1 cellular context compared by ENCODE assay signal in the genomic region with DNA sequence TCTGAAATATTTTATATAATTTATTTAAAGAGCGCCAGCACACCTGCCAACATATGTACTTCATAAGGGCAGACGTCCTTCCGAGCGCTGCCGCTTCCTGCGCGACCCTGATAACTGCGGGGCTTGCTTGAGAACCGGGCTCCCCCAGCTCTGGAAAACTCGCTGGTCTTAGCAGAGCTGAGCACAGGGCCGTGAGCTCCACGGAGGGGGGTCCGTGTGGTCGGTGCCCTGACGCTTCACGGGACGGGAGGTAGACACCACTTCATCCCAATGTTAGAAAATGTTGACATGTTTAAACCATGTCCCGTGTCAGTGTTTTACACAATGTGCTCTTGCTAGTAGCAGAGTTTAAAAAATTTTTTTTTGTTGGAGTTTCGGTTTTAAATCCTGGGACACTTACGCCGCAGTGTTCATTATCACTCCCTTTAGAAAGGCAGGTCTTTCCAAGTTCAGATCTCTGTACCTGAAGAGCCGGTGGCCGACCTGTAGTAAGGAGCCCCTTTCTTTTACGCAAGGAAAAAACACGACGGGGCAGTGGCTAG.
TF ChIP-seq lines count a peak whose summit lies in the region.

No MANE protein-coding gene starts in this region.

TF ChIP-seq in GM12878, 131 proteins besides CTCF, POLR2A, EP300 and RAD21:
- TF ChIP-seq BHLHE40 (IDR thresholded peaks at IDR 0.05; ENCODE audit: borderline replicate concordance in 1 of 2, low read depth in 2 of 2, low read length in 1 of 2) (no peak), HDAC6 (IDR thresholded peaks at IDR 0.05; ENCODE audit: unreplicated experiment) (no peak), KDM1A (IDR thresholded peaks at IDR 0.05; ENCODE audit: borderline replicate concordance) (no peak), SMAD1 (IDR thresholded peaks at IDR 0.05; ENCODE audit: low read depth, partially characterized antibody) (no peak), HDGF (IDR thresholded peaks at IDR 0.05) (no peak), ZNF384 (IDR thresholded peaks at IDR 0.05; ENCODE audit: borderline replicate concordance, low read depth, low read length) (no peak), SPI1 (IDR thresholded peaks at IDR 0.05; ENCODE audit: borderline replicate concordance, insufficient read depth, low read depth, low read length) (no peak), KAT2A (conservative IDR thresholded peaks at IDR 0.05; ENCODE audit: control insufficient read depth, low read depth, low read length) (no peak), FOXM1 (IDR thresholded peaks at IDR 0.05; ENCODE audit: low read depth, low read length) (no peak), CREB1 (IDR thresholded peaks at IDR 0.05; ENCODE audit: low read depth) (no peak), RB1 (IDR thresholded peaks at IDR 0.05; ENCODE audit: borderline replicate concordance) (no peak)
- TF ChIP-seq, protein P1, sequence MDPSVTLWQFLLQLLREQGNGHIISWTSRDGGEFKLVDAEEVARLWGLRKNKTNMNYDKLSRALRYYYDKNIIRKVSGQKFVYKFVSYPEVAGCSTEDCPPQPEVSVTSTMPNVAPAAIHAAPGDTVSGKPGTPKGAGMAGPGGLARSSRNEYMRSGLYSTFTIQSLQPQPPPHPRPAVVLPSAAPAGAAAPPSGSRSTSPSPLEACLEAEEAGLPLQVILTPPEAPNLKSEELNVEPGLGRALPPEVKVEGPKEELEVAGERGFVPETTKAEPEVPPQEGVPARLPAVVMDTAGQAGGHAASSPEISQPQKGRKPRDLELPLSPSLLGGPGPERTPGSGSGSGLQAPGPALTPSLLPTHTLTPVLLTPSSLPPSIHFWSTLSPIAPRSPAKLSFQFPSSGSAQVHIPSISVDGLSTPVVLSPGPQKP (IDR thresholded peaks at IDR 0.05; ENCODE audit: low read depth, low read length) = no peak
- TF ChIP-seq, protein P2, sequence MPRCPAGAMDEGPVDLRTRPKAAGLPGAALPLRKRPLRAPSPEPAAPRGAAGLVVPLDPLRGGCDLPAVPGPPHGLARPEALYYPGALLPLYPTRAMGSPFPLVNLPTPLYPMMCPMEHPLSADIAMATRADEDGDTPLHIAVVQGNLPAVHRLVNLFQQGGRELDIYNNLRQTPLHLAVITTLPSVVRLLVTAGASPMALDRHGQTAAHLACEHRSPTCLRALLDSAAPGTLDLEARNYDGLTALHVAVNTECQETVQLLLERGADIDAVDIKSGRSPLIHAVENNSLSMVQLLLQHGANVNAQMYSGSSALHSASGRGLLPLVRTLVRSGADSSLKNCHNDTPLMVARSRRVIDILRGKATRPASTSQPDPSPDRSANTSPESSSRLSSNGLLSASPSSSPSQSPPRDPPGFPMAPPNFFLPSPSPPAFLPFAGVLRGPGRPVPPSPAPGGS (IDR thresholded peaks at IDR 0.05; ENCODE audit: borderline replicate concordance, insufficient read depth, low read depth, low read length, poor library complexity, severe bottlenecking) = no peak
- TF ChIP-seq, protein P3, sequence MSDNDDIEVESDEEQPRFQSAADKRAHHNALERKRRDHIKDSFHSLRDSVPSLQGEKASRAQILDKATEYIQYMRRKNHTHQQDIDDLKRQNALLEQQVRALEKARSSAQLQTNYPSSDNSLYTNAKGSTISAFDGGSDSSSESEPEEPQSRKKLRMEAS (IDR thresholded peaks at IDR 0.05; ENCODE audit: low read depth, low read length) = no peak
